In genomic region chr14:105314287-105315185, GRCh38 we compare ENCODE assay signal across 8 cellular contexts. TPM values are rescaled to one million over a fixed set of nuclear protein-coding genes. Genes with fewer than 3 reads are reported as not detected.
A peak's percentile ranks its signal among the peaks of the same experiment; 100 is the strongest.
DNase-seq lines count a peak whose midpoint lies in the region; ATAC-seq and TF ChIP-seq lines count a peak whose summit lies in the region.

TSS of gene PACS2 (plus strand) at chr14:105314748. CDS start at chr14:105314919, 171 bp downstream.

- no peaks in the 10 kb centered on the region for H3K36me3 Mint-ChIP-seq in activated CD8-positive, alpha-beta T cell treated with anti-CD3 and anti-CD28 coated beads for 36 hours (ENCODE audit: low read depth)

- H3K27ac Mint-ChIP-seq in activated CD8-positive, alpha-beta T cell treated with anti-CD3 and anti-CD28 coated beads for 36 hours = peak within 1 kb of the TSS; percentile 78

- H3K27me3 Mint-ChIP-seq in activated CD8-positive, alpha-beta T cell treated with anti-CD3 and anti-CD28 coated beads for 36 hours = no peaks in the 10 kb centered on the region

- intact Hi-C loops in activated CD8-positive, alpha-beta T cell treated with anti-CD3 and anti-CD28 coated beads for 36 hours (cut with micrococcal nuclease) = no loop called here

- H3K4me3 Mint-ChIP-seq in activated CD8-positive, alpha-beta T cell treated with anti-CD3 and anti-CD28 coated beads for 36 hours = peak within 1 kb of the TSS; percentile 87

- ATAC-seq in GM19035 (IDR thresholded peaks at IDR 0.05; ENCODE audit: unreplicated experiment) (peak; percentile 68), HG03280 (IDR thresholded peaks at IDR 0.05; ENCODE audit: unreplicated experiment) (peak; percentile 78)
- peak; percentile 84 for ATAC-seq in activated CD8-positive, alpha-beta T cell treated with anti-CD3 and anti-CD28 coated beads for 36 hours

- DNase-seq in AML-193 (lab: John Stamatoyannopoulos, UW) (peak; percentile 60 to 69), NCI-H526 treated with DMSO at 0.1 percent for 48 hours (lab: John Stamatoyannopoulos, UW) (peak; percentile 38), lung microvascular endothelial cell (ENCODE audit: low read depth in 2 of 2) (peak; percentile 87 to 93)
- peak; percentile 67 for DNase-seq in activated CD8-positive, alpha-beta T cell treated with anti-CD3 and anti-CD28 coated beads for 36 hours
- peak; percentile 71 for DNase-seq in effector CD8-positive, alpha-beta T cell (lab: John Stamatoyannopoulos, UW)
- peak in 2 of 3 donors; percentile 50 to 55 for DNase-seq in stimulated activated CD4-positive, alpha-beta T cell treated with anti-CD3 and anti-CD28 coated beads, TNF-alpha, amount 100 ng/mL, for 48 hours (ENCODE audit: low read depth in 3 of 3)

- POLR2A ChIA-PET in activated CD8-positive, alpha-beta T cell treated with anti-CD3 and anti-CD28 coated beads for 36 hours (lab: Charles Lee) = interaction anchor here (0.6 to 2.4 kb wide), 13 partner anchors 8 to 255 kb away, joined by 3 to 10 read pairs (median 3); partner anchors contain the start of genes BRF1 and BTBD6

- no peak for TF ChIP-seq CTCF in activated CD8-positive, alpha-beta T cell treated with anti-CD3 and anti-CD28 coated beads for 36 hours (IDR thresholded peaks at IDR 0.05)

- CTCF ChIA-PET in activated CD8-positive, alpha-beta T cell treated with anti-CD3 and anti-CD28 coated beads for 36 hours (lab: Charles Lee) = interaction anchor here (0.6 to 1.7 kb wide), 10 partner anchors 12 to 233 kb away, joined by 3 to 8 read pairs (median 3); partner anchors contain the start of gene BRF1

- peaks cover 31% of the 10 kb centered on the region for H3K4me1 Mint-ChIP-seq in activated CD8-positive, alpha-beta T cell treated with anti-CD3 and anti-CD28 coated beads for 36 hours (ENCODE audit: low read depth)

- no peaks in the 10 kb centered on the region for H3K9me3 Mint-ChIP-seq in activated CD8-positive, alpha-beta T cell treated with anti-CD3 and anti-CD28 coated beads for 36 hours

RNA-seq across cellular contexts. Expression of gene PACS2, which starts in this region (rescaled TPM):
- total RNA-seq in activated CD8-positive, alpha-beta T cell treated with anti-CD3 and anti-CD28 coated beads for 36 hours = 10 to 100 TPM; 26.7 to 30.4 TPM
- 31.8 and 48.4 TPM in 2 replicates for total RNA-seq in lung microvascular endothelial cell

Comparison
In these comparisons a context has a peak if more than half of its experiments do, and no peak if none do; other contexts are left out.
1. Peak in every context shown above with its lines: DNase-seq and ATAC-seq.
2. DNase-seq: peak in every context shown above with its lines; median percentile 90 in lung microvascular endothelial cell; 71 in effector CD8-positive, alpha-beta T cell; 67 in activated CD8-positive, alpha-beta T cell treated with anti-CD3 and anti-CD28 coated beads for 36 hours; 64 in AML-193; 52 in stimulated activated CD4-positive, alpha-beta T cell treated with anti-CD3 and anti-CD28 coated beads, TNF-alpha, amount 100 ng/mL, for 48 hours; 38 in NCI-H526 treated with DMSO at 0.1 percent for 48 hours.